Comparison of ENCODE assay signal across 36 cellular contexts in the genomic region with DNA sequence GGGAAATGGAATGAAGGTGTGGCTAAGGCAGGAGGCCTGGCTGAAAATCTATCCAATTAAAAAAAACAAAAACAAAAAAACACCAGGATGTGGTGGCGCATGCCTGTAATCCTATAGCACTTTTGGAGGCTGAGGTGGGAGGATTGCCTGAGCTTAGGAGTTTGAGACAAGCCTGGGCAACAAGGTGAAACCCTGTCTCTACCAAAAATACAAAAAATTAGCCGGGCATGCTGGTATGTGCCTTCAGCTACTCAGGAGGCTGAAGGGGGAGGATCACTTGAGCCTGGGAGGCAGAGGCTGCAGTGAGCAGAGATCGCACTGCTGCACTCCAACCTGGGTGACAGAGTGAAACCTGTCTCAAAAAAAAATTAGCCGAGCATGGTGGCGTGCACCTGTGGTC.
"Had no signal": no experiment of that assay in that cellular context is flagged by ENCODE, and none has a peak within 500 bp of the region (broad histone marks: within the 10 kb centered on the region; RNA-seq: fewer than 3 reads in every experiment).

No MANE protein-coding gene starts in this region.

- H3K27me3 Mint-ChIP-seq: activated CD4-positive, alpha-beta memory T cell treated with anti-CD3 and anti-CD28 coated beads, Interleukin-2, amount 10 ng/mL, durations not matched to agents 7 days and 5 days; activated CD8-positive, alpha-beta memory T cell treated with anti-CD3 and anti-CD28 coated beads, Interleukin-2, amount 10 ng/mL, durations not matched to agents 7 days and 5 days; activated naive CD8-positive, alpha-beta T cell treated with anti-CD3 and anti-CD28 coated beads, Interleukin-2, amount 10 ng/mL, durations not matched to agents 7 days and 5 days; activated T-helper 17 cell treated with anti-CD3 and anti-CD28 coated beads, Interleukin-2, amount 50 U/mL, for 72 hours had no signal

- H3K9me3 ChIP-seq: ascending aorta, MG63 had no signal

- H3K27me3 ChIP-seq: ascending aorta, MG63 had no signal

- H3K27ac ChIP-seq: ascending aorta, PC-9, WERI-Rb-1 had no signal

- H3K4me3 ChIP-seq: ascending aorta, MG63, PC-9 had no signal

- H3K4me3 Mint-ChIP-seq: activated CD4-positive, alpha-beta memory T cell treated with anti-CD3 and anti-CD28 coated beads, Interleukin-2, amount 10 ng/mL, durations not matched to agents 7 days and 5 days; activated CD8-positive, alpha-beta memory T cell treated with anti-CD3 and anti-CD28 coated beads, Interleukin-2, amount 10 ng/mL, durations not matched to agents 7 days and 5 days; activated naive CD8-positive, alpha-beta T cell treated with anti-CD3 and anti-CD28 coated beads, Interleukin-2, amount 10 ng/mL, durations not matched to agents 7 days and 5 days; activated T-cell treated with anti-CD3 and anti-CD28 coated beads, Interleukin-2, amount 50 U/mL, for 72 hours; activated T-helper 17 cell treated with anti-CD3 and anti-CD28 coated beads, Interleukin-2, amount 50 U/mL, for 72 hours had no signal

- ATAC-seq: activated CD8-positive, alpha-beta memory T cell treated with anti-CD3 and anti-CD28 coated beads, Interleukin-2, amount 10 ng/mL, durations not matched to agents 7 days and 5 days; activated T-cell treated with anti-CD3 and anti-CD28 coated beads, Interleukin-2, amount 50 U/mL, for 72 hours; activated T-helper 17 cell treated with anti-CD3 and anti-CD28 coated beads, Interleukin-2, amount 50 U/mL, for 72 hours had no signal

- H3K27ac Mint-ChIP-seq: activated CD4-positive, alpha-beta memory T cell treated with anti-CD3 and anti-CD28 coated beads, Interleukin-2, amount 10 ng/mL, durations not matched to agents 7 days and 5 days; activated CD8-positive, alpha-beta memory T cell treated with anti-CD3 and anti-CD28 coated beads, Interleukin-2, amount 10 ng/mL, durations not matched to agents 7 days and 5 days; activated T-cell treated with anti-CD3 and anti-CD28 coated beads, Interleukin-2, amount 50 U/mL, for 72 hours; activated T-helper 17 cell treated with anti-CD3 and anti-CD28 coated beads, Interleukin-2, amount 50 U/mL, for 72 hours had no signal

- H3K9me3 Mint-ChIP-seq: activated CD4-positive, alpha-beta memory T cell treated with anti-CD3 and anti-CD28 coated beads, Interleukin-2, amount 10 ng/mL, durations not matched to agents 7 days and 5 days; activated naive CD8-positive, alpha-beta T cell treated with anti-CD3 and anti-CD28 coated beads, Interleukin-2, amount 10 ng/mL, durations not matched to agents 7 days and 5 days; activated T-cell treated with anti-CD3 and anti-CD28 coated beads, Interleukin-2, amount 50 U/mL, for 72 hours; activated T-helper 17 cell treated with anti-CD3 and anti-CD28 coated beads, Interleukin-2, amount 50 U/mL, for 72 hours had no signal

- DNase-seq: activated CD4-positive, alpha-beta memory T cell treated with anti-CD3 and anti-CD28 coated beads, Interleukin-2, amount 10 ng/mL, durations not matched to agents 7 days and 5 days; activated CD4-positive, alpha-beta T cell treated with anti-CD3 and anti-CD28 coated beads for 1 hour; activated CD4-positive, alpha-beta T cell treated with anti-CD3 and anti-CD28 coated beads for 48 hours; activated CD4-positive, CD25-positive, alpha-beta regulatory T cell; activated CD8-positive, alpha-beta memory T cell treated with anti-CD3 and anti-CD28 coated beads for 24 hours; activated CD8-positive, alpha-beta memory T cell treated with anti-CD3 and anti-CD28 coated beads, Interleukin-2, amount 10 ng/mL, durations not matched to agents 7 days and 5 days; activated CD8-positive, alpha-beta memory T cell treated with anti-CD3 and anti-CD28 coated beads, Interleukin-2, amount 50 U/mL, for 48 hours; activated effector memory CD4-positive, alpha-beta T cell treated with anti-CD3 and anti-CD28 coated beads, Interleukin-2, amount 50 U/mL, for 16 hours; activated naive CD4-positive, alpha-beta T cell; activated naive CD4-positive, alpha-beta T cell treated with anti-CD3 and anti-CD28 coated beads, Interleukin-2, amount 50 U/mL, for 16 hours; activated naive CD8-positive, alpha-beta T cell treated with anti-CD3 and anti-CD28 coated beads, Interleukin-2, amount 10 ng/mL, durations not matched to agents 7 days and 5 days; activated T-cell treated with anti-CD3 and anti-CD28 coated beads, Interleukin-2, amount 50 U/mL, for 72 hours; amygdala; caudate nucleus; cerebellar nuclear complex; Kasumi-1; MG63; NCI-H1048; NCI-H1105 treated with DMSO at 0.1 percent for 48 hours; NCI-H1436; NCI-H1694; NCI-H2029; NCI-H345; NCI-H524 treated with DMSO at 0.1 percent for 48 hours; NCI-H748 treated with DMSO at 0.1 percent for 48 hours; NK-92 treated with Interleukin-12 subunit alpha and Interleukin-12 subunit beta, amount 100 ng/mL, for 24 hours; PC-9; Right ventricle myocardium superior; SW 1271; T-helper 1 cell; T-helper 2 cell; T-helper 9 cell; WERI-Rb-1 had no signal

- FAIRE-seq: RCC 7860 had no signal

- H3K4me2 ChIP-seq: PC-9 had no signal

- H2AFZ ChIP-seq: PC-9 had no signal

- H3K4me1 ChIP-seq: ascending aorta had no signal

- H3K4me1 Mint-ChIP-seq: activated CD4-positive, alpha-beta memory T cell treated with anti-CD3 and anti-CD28 coated beads, Interleukin-2, amount 10 ng/mL, durations not matched to agents 7 days and 5 days; activated CD8-positive, alpha-beta memory T cell treated with anti-CD3 and anti-CD28 coated beads, Interleukin-2, amount 10 ng/mL, durations not matched to agents 7 days and 5 days had no signal
